In the genomic region with DNA sequence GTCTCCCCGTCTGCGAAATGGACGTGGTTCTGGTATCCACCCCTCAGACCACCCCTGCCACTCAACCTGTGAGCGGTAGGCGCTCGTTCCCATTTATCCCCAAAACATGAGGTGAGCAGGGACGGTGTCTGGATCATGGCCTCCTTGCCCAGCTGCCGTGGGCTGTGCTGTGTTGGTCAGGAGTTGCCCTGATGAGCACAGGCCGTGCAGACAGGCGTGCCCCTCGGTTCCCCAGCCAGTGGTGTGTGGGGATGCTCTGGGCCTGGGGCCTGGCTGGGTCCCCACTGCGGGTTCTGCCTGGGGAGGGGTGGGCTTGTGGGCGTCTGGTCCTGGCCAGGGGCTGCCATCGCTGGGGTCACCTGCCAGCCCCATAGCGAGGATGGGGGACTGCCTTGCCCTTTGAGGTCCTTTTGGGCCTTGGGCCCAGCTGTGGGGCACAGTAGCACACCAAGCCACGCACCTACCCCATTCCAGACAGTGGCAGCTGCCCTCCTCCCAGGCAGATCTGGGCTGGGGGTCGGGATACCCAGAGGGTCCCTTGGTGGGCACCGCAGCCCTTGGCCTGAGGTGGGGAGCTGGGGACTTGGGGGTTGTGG, we compare ENCODE assay signal across 1 cellular context.
TF ChIP-seq lines count a peak whose summit lies in the region.

No MANE protein-coding gene starts in this region.

TF ChIP-seq in K562, 482 proteins besides CTCF, POLR2A, EP300 and RAD21 (continued from another document):
- 0 out of 2 replicates have a peak, but pooled peaks have one; percentile 7 for TF ChIP-seq POLR2G (IDR thresholded peaks at IDR 0.05; ENCODE audit: low read depth, low read length)
- no peak for TF ChIP-seq DDX20 (tag; IDR thresholded peaks at IDR 0.05; ENCODE audit: low read depth)
- TF ChIP-seq POLR2AphosphoS2 (IDR thresholded peaks at IDR 0.05; ENCODE audit: low read length) = peak; percentile 39; the same call in 1 of the 2 replicates
